Comparison of ENCODE assay signal across 11 cellular contexts in the genomic region with DNA sequence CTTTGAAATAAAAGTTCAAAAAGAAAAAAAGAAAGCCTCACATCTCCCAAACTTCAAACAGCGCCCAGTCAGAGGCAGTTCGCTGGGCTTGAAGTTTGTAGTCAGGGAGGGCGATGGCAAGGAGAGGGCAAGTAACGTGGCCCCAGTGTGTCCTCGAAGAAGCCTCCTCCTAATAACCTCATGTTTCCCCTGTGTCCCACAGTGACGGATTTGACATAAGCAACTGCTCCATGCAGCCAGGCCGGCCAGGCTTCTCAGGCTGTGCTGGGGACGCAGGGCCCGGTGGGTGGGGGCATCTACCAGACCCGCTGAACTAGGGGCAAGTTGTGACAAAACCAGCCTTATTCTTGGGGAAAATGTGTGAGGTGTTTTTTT.
DNase-seq lines count a peak whose midpoint lies in the region; ATAC-seq and TF ChIP-seq lines count a peak whose summit lies in the region.
"Had no signal": no experiment of that assay in that cellular context is flagged by ENCODE, and none has a peak within 500 bp of the region (broad histone marks: within the 10 kb centered on the region; RNA-seq: fewer than 3 reads in every experiment).

No MANE protein-coding gene starts in this region.

- peaks cover 4% of the 10 kb centered on the region for H3K4me1 Mint-ChIP-seq in activated T-cell treated with anti-CD3 and anti-CD28 coated beads, Interleukin-2, amount 50 U/mL, for 4 hours (ENCODE audit: low read depth)
- H3K4me1 Mint-ChIP-seq in endodermal cell (peaks cover 6% of the 10 kb centered on the region), neural crest cell (peaks cover 45% of the 10 kb centered on the region)

- H3K4me3 ChIP-seq in endodermal cell (ENCODE audit: low read length) (no peak overlapping the region), tibial nerve (peak overlapping the region in 1 of 4 donors; percentile 2)

- no peak overlapping the region for H3K4me3 Mint-ChIP-seq in activated T-cell treated with anti-CD3 and anti-CD28 coated beads, Interleukin-2, amount 50 U/mL, for 4 hours
- H3K4me3 Mint-ChIP-seq in endodermal cell, result no peak overlapping the region
- peak overlapping the region; percentile 71 for H3K4me3 Mint-ChIP-seq in neural crest cell
- H3K4me3 Mint-ChIP-seq: naive thymus-derived CD4-positive, alpha-beta T cell had no signal

- no peaks in the 10 kb centered on the region for H3K36me3 Mint-ChIP-seq in activated T-cell treated with anti-CD3 and anti-CD28 coated beads, Interleukin-2, amount 50 U/mL, for 4 hours (ENCODE audit: insufficient read depth)
- H3K36me3 Mint-ChIP-seq in endodermal cell (ENCODE audit: low read depth) (no peaks in the 10 kb centered on the region), neural crest cell (ENCODE audit: low read depth) (no peaks in the 10 kb centered on the region)
- H3K36me3 Mint-ChIP-seq: naive thymus-derived CD4-positive, alpha-beta T cell had no signal

- H3K27me3 Mint-ChIP-seq in activated T-cell treated with anti-CD3 and anti-CD28 coated beads, Interleukin-2, amount 50 U/mL, for 4 hours (ENCODE audit: low read depth), result peaks cover 4% of the 10 kb centered on the region
- peaks cover 17% of the 10 kb centered on the region for H3K27me3 Mint-ChIP-seq in endodermal cell (ENCODE audit: insufficient read depth)
- peaks cover 4% of the 10 kb centered on the region for H3K27me3 Mint-ChIP-seq in neural crest cell (ENCODE audit: low read depth)

- TF ChIP-seq CTCF in endodermal cell (conservative IDR thresholded peaks at IDR 0.05), result no peak
- TF ChIP-seq CTCF in neural crest cell (conservative IDR thresholded peaks at IDR 0.05), result no peak
- no peak for TF ChIP-seq CTCF in tibial nerve (IDR thresholded peaks at IDR 0.05)

- DNase-seq in activated T-cell treated with anti-CD3 and anti-CD28 coated beads, Interleukin-2, amount 50 U/mL, for 4 hours, result no peak
- DNase-seq in activated T-cell treated with anti-CD3 and anti-CD28 coated beads for 4 hours (no peak), endodermal cell (no peak), neural crest cell (ENCODE audit: low read depth, low spot score) (no peak), tibial nerve (ENCODE audit: low spot score in 2 of 2) (no peak), NCI-H524 treated with DMSO at 0.1 percent for 48 hours (lab: John Stamatoyannopoulos, UW) (no peak)
- DNase-seq: activated CD4-positive, CD25-positive, alpha-beta regulatory T cell treated with anti-CD3 and anti-CD28 coated beads, Interleukin-2, amount 50 U/mL, for 72 hours; naive thymus-derived CD4-positive, alpha-beta T cell had no signal

- peaks cover 4% of the 10 kb centered on the region for H3K4me1 ChIP-seq in endodermal cell (ENCODE audit: control insufficient read depth, insufficient read depth, low read length)
- peaks cover 0 to 48% (median 20%) of the 10 kb centered on the region in 4 donors for H3K4me1 ChIP-seq in tibial nerve

- peak overlapping the region; percentile 88 for H3K27ac ChIP-seq in endodermal cell (ENCODE audit: low read depth, low read length)
- peak overlapping the region; percentile 38 to 95 (median 84) for H3K27ac ChIP-seq in tibial nerve

- H3K27ac Mint-ChIP-seq in endodermal cell, result no peak overlapping the region
- H3K27ac Mint-ChIP-seq in neural crest cell (ENCODE audit: unreplicated experiment), result peak overlapping the region; percentile 88

- no peaks in the 10 kb centered on the region for H3K9me3 Mint-ChIP-seq in activated T-cell treated with anti-CD3 and anti-CD28 coated beads, Interleukin-2, amount 50 U/mL, for 4 hours
- H3K9me3 Mint-ChIP-seq in endodermal cell (peaks cover 2% of the 10 kb centered on the region), neural crest cell (peaks cover 3% of the 10 kb centered on the region)

- H3K27me3 ChIP-seq in endodermal cell (ENCODE audit: control insufficient read depth, insufficient read depth, low read length, poor library complexity, severe bottlenecking) (no peaks in the 10 kb centered on the region), tibial nerve (no peaks in the 10 kb centered on the region)

- ATAC-seq in activated T-cell treated with anti-CD3 and anti-CD28 coated beads, Interleukin-2, amount 50 U/mL, for 4 hours, result peak; percentile 18 to 39
- ATAC-seq in HG03354 (IDR thresholded peaks at IDR 0.05; ENCODE audit: poor library complexity, severe bottlenecking, unreplicated experiment) (no peak), GM18868 (IDR thresholded peaks at IDR 0.05; ENCODE audit: unreplicated experiment) (no peak)

- 35 to 81% methylated on average over 4 to 10 of the region's 10 CpGs for WGBS in endodermal cell (ENCODE audit: insufficient coverage in 1 of 2, insufficient read length in 1 of 2), 2 experiments
- WGBS in tibial nerve, 2 donors, result 50 to 58% methylated on average over 10 of the region's 10 CpGs

- no peak for TF ChIP-seq POLR2A in tibial nerve (IDR thresholded peaks at IDR 0.05)

- H3K9ac ChIP-seq in endodermal cell (ENCODE audit: extremely low read depth, low read length, poor library complexity, severe bottlenecking), result no peak overlapping the region
- H3K9ac ChIP-seq: SK-N-SH had no signal

- no peaks in the 10 kb centered on the region for H3K36me3 ChIP-seq in endodermal cell (ENCODE audit: control insufficient read depth, insufficient read depth, low read length)
- no peaks in the 10 kb centered on the region for H3K36me3 ChIP-seq in tibial nerve

- no peaks in the 10 kb centered on the region for H3K9me3 ChIP-seq in endodermal cell (ENCODE audit: control insufficient read depth, low read length)
- H3K9me3 ChIP-seq in tibial nerve, result no peaks in the 10 kb centered on the region
- H3K9me3 ChIP-seq: SK-N-SH had no signal

- no peak for TF ChIP-seq EP300 in tibial nerve (IDR thresholded peaks at IDR 0.05)

Comparison
In these comparisons a context has a peak if more than half of its experiments do, and no peak if none do; other contexts are left out.
1. ATAC-seq: peak in activated T-cell treated with anti-CD3 and anti-CD28 coated beads, Interleukin-2, amount 50 U/mL, for 4 hours (2 of 2); none in HG03354 (single experiment) and GM18868 (single experiment).